In genomic region chr4:107710493-107711459, GRCh38 we compare ENCODE assay signal across 1 cellular context.
TF ChIP-seq lines count a peak whose summit lies in the region.

No MANE protein-coding gene starts in this region.

TF ChIP-seq in endothelial cell of umbilical vein, 7 proteins besides CTCF, POLR2A, EP300 and RAD21:
- TF ChIP-seq GATA2 (IDR thresholded peaks at IDR 0.05; ENCODE audit: insufficient read depth, insufficient read length, low read depth, low read length) (no peak), JUN (IDR thresholded peaks at IDR 0.05; ENCODE audit: borderline replicate concordance, insufficient read depth, insufficient read length, low read depth) (no peak), POLR2AphosphoS5 (IDR thresholded peaks at IDR 0.05; ENCODE audit: insufficient read depth, low read depth, low read length) (no peak), EZH2 (IDR thresholded peaks at IDR 0.05; ENCODE audit: borderline replicate concordance, low read depth, low read length, severe bottlenecking) (no peak), FOS (IDR thresholded peaks at IDR 0.05; ENCODE audit: borderline replicate concordance, insufficient read depth, low read length) (no peak), MYC (IDR thresholded peaks at IDR 0.05; ENCODE audit: low read depth, low read length) (no peak), MAX (IDR thresholded peaks at IDR 0.05; ENCODE audit: insufficient read depth, insufficient read length) (no peak)
